8 cellular contexts compared by ENCODE assay signal in the genomic region with DNA sequence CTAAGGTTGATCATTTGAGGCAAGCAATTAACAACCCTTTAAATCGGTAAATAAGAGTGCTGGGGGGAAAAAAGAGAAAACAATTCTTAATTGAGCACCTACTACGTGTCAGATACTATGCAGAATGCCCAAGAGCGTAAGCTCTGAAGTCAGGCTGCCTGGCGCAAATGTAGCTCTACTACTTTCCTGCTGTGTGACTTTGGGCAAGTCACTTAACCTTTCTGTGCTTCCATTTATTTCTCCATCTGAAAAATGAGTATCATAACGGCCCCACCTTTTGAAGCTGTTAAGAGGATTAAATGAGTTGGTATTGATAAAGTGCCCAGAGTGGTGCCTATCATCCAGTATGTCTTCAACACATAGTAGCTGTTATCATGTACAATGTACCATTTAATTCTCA.
"Had no signal": no experiment of that assay in that cellular context is flagged by ENCODE, and none has a peak within 500 bp of the region (broad histone marks: within the 10 kb centered on the region; RNA-seq: fewer than 3 reads in every experiment).

No MANE protein-coding gene starts in this region.

- H3K4me3 ChIP-seq: GM12878 had no signal

- ATAC-seq: GM12878 had no signal

- DNase-seq: GDM1, GF-D8 had no signal

- FAIRE-seq: G401.6, GM12878, GM12891, GM12892, GM18507, GM19239 had no signal
